12 cellular contexts compared by ENCODE assay signal in the genomic region with DNA sequence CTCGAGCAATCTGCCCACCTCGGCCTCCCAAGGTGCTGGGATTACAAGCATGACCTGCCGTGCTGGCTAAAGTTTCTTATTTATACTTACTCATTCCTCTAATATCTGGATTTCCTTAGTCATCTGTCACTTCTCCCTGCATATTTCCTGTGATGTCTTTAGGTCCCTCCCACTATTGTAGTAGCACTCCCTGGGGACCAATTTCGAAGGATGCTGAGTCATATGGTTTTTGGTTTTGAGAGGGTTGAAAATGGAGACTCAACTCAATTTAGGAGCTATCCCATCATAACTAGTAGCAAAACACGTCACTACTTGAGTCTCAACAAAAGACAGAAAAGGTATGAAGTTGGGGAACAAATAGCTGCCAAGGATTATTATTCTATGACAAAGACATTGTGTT. TPM values are rescaled to one million over a fixed set of nuclear protein-coding genes. Genes with fewer than 3 reads are reported as not detected.
DNase-seq lines count a peak whose midpoint lies in the region; ATAC-seq, FAIRE-seq and TF ChIP-seq lines count a peak whose summit lies in the region.
"Had no signal": no experiment of that assay in that cellular context is flagged by ENCODE, and none has a peak within 500 bp of the region (broad histone marks: within the 10 kb centered on the region; RNA-seq: fewer than 3 reads in every experiment).

No MANE protein-coding gene starts in this region.

- H3K9me3 ChIP-seq in PC-9 (ENCODE audit: insufficient read depth, low read depth), result no peaks in the 10 kb centered on the region
- H3K9me3 ChIP-seq: upper lobe of right lung had no signal

- no peak overlapping the region for H3K4me3 Mint-ChIP-seq in progenitor cell of endocrine pancreas (ENCODE audit: low read depth)
- H3K4me3 Mint-ChIP-seq: IgD-negative memory B cell had no signal

- peaks cover 29% of the 10 kb centered on the region for H3F3A ChIP-seq in PC-9 (ENCODE audit: insufficient read depth, low read depth)

- ATAC-seq in HG03039 (IDR thresholded peaks at IDR 0.05; ENCODE audit: unreplicated experiment) (no peak), GM21529 (IDR thresholded peaks at IDR 0.05; ENCODE audit: unreplicated experiment) (no peak)
- ATAC-seq: upper lobe of right lung had no signal

- H3K4me1 ChIP-seq in PC-9 (replicated peaks; ENCODE audit: insufficient read depth), result peaks cover 41% of the 10 kb centered on the region
- H3K4me1 ChIP-seq: upper lobe of right lung had no signal

- H3K79me2 ChIP-seq in PC-9 (ENCODE audit: low read depth), result no peaks in the 10 kb centered on the region

- peaks cover 19% of the 10 kb centered on the region for H3K36me3 Mint-ChIP-seq in progenitor cell of endocrine pancreas (ENCODE audit: insufficient read depth)

- no peaks in the 10 kb centered on the region for H4K20me1 ChIP-seq in PC-9 (ENCODE audit: insufficient read depth)

- H3K27ac Mint-ChIP-seq in progenitor cell of endocrine pancreas, result no peak overlapping the region
- H3K27ac Mint-ChIP-seq: IgD-negative memory B cell had no signal

- CTCF ChIA-PET in PC-9 (lab: Charles Lee), result interaction anchor here (0.6 to 1.2 kb wide), 6 partner anchors 9 to 1830 kb away, joined by 3 to 8 read pairs (median 4); a partner anchor contains a TSS

- H2AFZ ChIP-seq in PC-9, result no peak overlapping the region

- peaks cover 7% of the 10 kb centered on the region for H3K36me3 ChIP-seq in PC-9 (ENCODE audit: low read depth)

- H3K9me2 ChIP-seq in PC-9 (ENCODE audit: insufficient read depth), result no peaks in the 10 kb centered on the region

- FAIRE-seq in GM18507 (lab: Jason Lieb, UNC), result peak; percentile 24

- H3K4me3 ChIP-seq in PC-9 (no peak overlapping the region), epithelial cell of esophagus (ENCODE audit: low read length) (no peak overlapping the region)
- H3K4me3 ChIP-seq: upper lobe of right lung had no signal

- TF ChIP-seq CTCF in PC-9 (conservative IDR thresholded peaks at IDR 0.05) (no peak), epithelial cell of esophagus (IDR thresholded peaks at IDR 0.05; ENCODE audit: insufficient read depth, low read depth, low read length, missing control alignments) (no peak), progenitor cell of endocrine pancreas (IDR thresholded peaks at IDR 0.05; ENCODE audit: unreplicated experiment) (no peak)

- DNase-seq in ACHN (peak; percentile 56), GM18507 (ENCODE audit: extremely low spot score, insufficient read length, low read depth) (no peak), PC-9 (peak in 1 of 2 experiments; percentile 51), epithelial cell of esophagus (ENCODE audit: low read depth) (peak; percentile 64), OCI-M1 (lab: John Stamatoyannopoulos, UW) (no peak), progenitor cell of endocrine pancreas (ENCODE audit: low spot score, unreplicated experiment) (no peak)
- DNase-seq: activated CD4-positive, CD25-positive, alpha-beta regulatory T cell treated with anti-CD3 and anti-CD28 coated beads, Interleukin-2, amount 50 U/mL, for 72 hours; hypothalamus; upper lobe of right lung had no signal

- no TSS peak for BruUV-seq in PC-9 (replicated peaks; lab: Mats Ljungman, UMichigan)

- in situ Hi-C loops in ACHN (cut with HindIII; ENCODE audit: low pct_ligation_motif_present, low pct_unique_long_range_greater_than_20kb, low sequenced_read_pairs), result no loop called here

- intact Hi-C loops in PC-9 (cut with micrococcal nuclease; ENCODE audit: unreplicated experiment), result loop anchor here (2.0 to 10.0 kb wide), 2 partner anchors 85 to 111 kb away; no protein-coding TSS in a partner anchor

- H3K4me2 ChIP-seq in PC-9, result no peak overlapping the region

- H3K4me1 Mint-ChIP-seq in progenitor cell of endocrine pancreas (ENCODE audit: low read depth), result no peaks in the 10 kb centered on the region

- peak overlapping the region; percentile 49 for H3K27ac ChIP-seq in PC-9
- H3K27ac ChIP-seq: upper lobe of right lung had no signal

- no peaks in the 10 kb centered on the region for H3K9me3 Mint-ChIP-seq in progenitor cell of endocrine pancreas (ENCODE audit: low read depth)
- H3K9me3 Mint-ChIP-seq: IgD-negative memory B cell had no signal

- POLR2A ChIA-PET in PC-9 (lab: Charles Lee; ENCODE audit: unreplicated experiment), result no interaction called here

- H3K27me3 ChIP-seq in PC-9 (ENCODE audit: insufficient read depth, low read depth), result no peaks in the 10 kb centered on the region
- H3K27me3 ChIP-seq: upper lobe of right lung had no signal

- no peaks in the 10 kb centered on the region for H3K27me3 Mint-ChIP-seq in progenitor cell of endocrine pancreas
- H3K27me3 Mint-ChIP-seq: IgD-negative memory B cell had no signal

RNA-seq across cellular contexts. Expression of a gene that starts 20.2 kb away (rescaled TPM):
- 38.8 and 45.9 TPM in 2 replicates for total RNA-seq in PC-9 (2021)
- total RNA-seq in progenitor cell of endocrine pancreas, result 20.6 and 22.7 TPM in 2 replicates

Comparison
In these comparisons a context has a peak if more than half of its experiments do, and no peak if none do; other contexts are left out.
1. DNase-seq: peak in ACHN (single experiment) and epithelial cell of esophagus (single experiment); none in GM18507 (single experiment), OCI-M1 (single experiment) and progenitor cell of endocrine pancreas (single experiment).